ENCODE assay signal across 1 cellular context in the genomic region with DNA sequence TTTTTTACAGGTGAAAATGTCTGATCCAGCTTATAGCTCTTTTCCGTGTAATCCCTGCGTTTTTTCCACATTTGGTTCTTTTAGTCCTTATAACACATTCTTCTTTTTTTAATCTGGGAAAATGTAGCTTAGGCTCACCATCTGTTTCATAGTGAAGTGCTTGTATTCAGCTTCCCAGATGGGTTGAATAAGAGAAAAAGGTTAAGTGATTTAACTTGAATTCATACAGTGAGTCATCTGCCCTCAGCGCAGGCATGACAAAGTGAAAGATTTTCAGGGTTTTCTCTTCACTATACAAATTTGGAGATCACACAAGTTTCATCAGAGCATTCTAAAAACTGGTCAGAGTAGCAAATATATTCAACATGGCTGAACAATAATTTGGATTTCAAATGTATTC.
TF ChIP-seq lines count a peak whose summit lies in the region.

No MANE protein-coding gene starts in this region.

TF ChIP-seq in SK-N-SH, 30 proteins besides CTCF, POLR2A, EP300 and RAD21 (continued from another document):
- TF ChIP-seq USF2 (IDR thresholded peaks at IDR 0.05; ENCODE audit: borderline replicate concordance, low read depth, low read length) (no peak), MEF2A (IDR thresholded peaks at IDR 0.05; ENCODE audit: borderline replicate concordance, low read depth) (no peak), NRF1 (IDR thresholded peaks at IDR 0.05; ENCODE audit: low read depth, low read length) (no peak), RCOR1 (IDR thresholded peaks at IDR 0.05; ENCODE audit: low read length) (no peak), FOXM1 (IDR thresholded peaks at IDR 0.05; ENCODE audit: low read depth) (0 out of 2 replicates have a peak, but pooled peaks have one; percentile 32), RXRA (IDR thresholded peaks at IDR 0.05; ENCODE audit: borderline replicate concordance, low read depth) (no peak), SIN3A (IDR thresholded peaks at IDR 0.05; ENCODE audit: borderline replicate concordance, low read depth, low read length) (no peak), RFX5 (IDR thresholded peaks at IDR 0.05; ENCODE audit: low read length) (no peak), POLR2AphosphoS5 (IDR thresholded peaks at IDR 0.05; ENCODE audit: low read depth, low read length) (peak; percentile 37; the same call in 1 of the 2 replicates), TCF12 (IDR thresholded peaks at IDR 0.05) (peak; percentile 85), YY1 (IDR thresholded peaks at IDR 0.05; ENCODE audit: low read depth) (no peak), CHD2 (IDR thresholded peaks at IDR 0.05; ENCODE audit: low read length, partially characterized antibody) (no peak), ELF1 (IDR thresholded peaks at IDR 0.05) (no peak)
- TF ChIP-seq, protein P1, sequence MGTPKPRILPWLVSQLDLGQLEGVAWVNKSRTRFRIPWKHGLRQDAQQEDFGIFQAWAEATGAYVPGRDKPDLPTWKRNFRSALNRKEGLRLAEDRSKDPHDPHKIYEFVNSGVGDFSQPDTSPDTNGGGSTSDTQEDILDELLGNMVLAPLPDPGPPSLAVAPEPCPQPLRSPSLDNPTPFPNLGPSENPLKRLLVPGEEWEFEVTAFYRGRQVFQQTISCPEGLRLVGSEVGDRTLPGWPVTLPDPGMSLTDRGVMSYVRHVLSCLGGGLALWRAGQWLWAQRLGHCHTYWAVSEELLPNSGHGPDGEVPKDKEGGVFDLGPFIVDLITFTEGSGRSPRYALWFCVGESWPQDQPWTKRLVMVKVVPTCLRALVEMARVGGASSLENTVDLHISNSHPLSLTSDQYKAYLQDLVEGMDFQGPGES (IDR thresholded peaks at IDR 0.05; ENCODE audit: low read depth, low read length) = no peak
